In genomic region chr19:5128932-5129389, GRCh38 we compare ENCODE assay signal across 2 cellular contexts.
TF ChIP-seq lines count a peak whose summit lies in the region.

No MANE protein-coding gene starts in this region.

TF ChIP-seq in IMR-90, 13 proteins besides CTCF, POLR2A, EP300 and RAD21 (continued from another document):
- no peak for TF ChIP-seq USF2 (IDR thresholded peaks at IDR 0.05; ENCODE audit: low read depth, low read length)

TF ChIP-seq in K562, 482 proteins besides CTCF, POLR2A, EP300 and RAD21 (continued from another document):
- no peak for TF ChIP-seq NR2C2 (CRISPR knock-in tag; IDR thresholded peaks at IDR 0.05)
- peak; percentile 35; the same call in 1 of the 2 replicates for TF ChIP-seq NR2C2 (tag; IDR thresholded peaks at IDR 0.05)
- peak in 1 of 2 experiments; percentile 13; a peak in 1 of 4 replicates for TF ChIP-seq MAZ (CRISPR knock-in tag; conservative IDR thresholded peaks at IDR 0.05 in 1 of 2, IDR thresholded peaks at IDR 0.05 in 1 of 2)
- TF ChIP-seq VEZF1 (CRISPR knock-in tag; IDR thresholded peaks at IDR 0.05), result peak; percentile 91
- no peak for TF ChIP-seq CEBPG (CRISPR knock-in tag; IDR thresholded peaks at IDR 0.05)
- TF ChIP-seq CEBPG (tag; conservative IDR thresholded peaks at IDR 0.05 in 1 of 2, IDR thresholded peaks at IDR 0.05 in 1 of 2), result no peak
- peak; percentile 79 for TF ChIP-seq NR2C1 (IDR thresholded peaks at IDR 0.05)
- peak; percentile 76 for TF ChIP-seq NR2C1 (tag; IDR thresholded peaks at IDR 0.05)
- TF ChIP-seq TFAP4 (CRISPR knock-in tag; IDR thresholded peaks at IDR 0.05; ENCODE audit: borderline replicate concordance), result peak; percentile 54
- no peak for TF ChIP-seq ZNF551 (CRISPR knock-in tag; IDR thresholded peaks at IDR 0.05)
- peak; percentile 56 for TF ChIP-seq RBM22 (IDR thresholded peaks at IDR 0.05; ENCODE audit: low read depth, low read length, poor library complexity, severe bottlenecking)
- TF ChIP-seq EGR1 (conservative IDR thresholded peaks at IDR 0.05), result peak; percentile 97
- TF ChIP-seq GABPA (tag; conservative IDR thresholded peaks at IDR 0.05; ENCODE audit: low read depth), result no peak
- TF ChIP-seq HNRNPLL (IDR thresholded peaks at IDR 0.05; ENCODE audit: low read depth, low read length, poor library complexity, severe bottlenecking), result no peak
- TF ChIP-seq ZBTB11 (CRISPR knock-in tag; IDR thresholded peaks at IDR 0.05), result no peak
- peak; percentile 48 for TF ChIP-seq POLR2G (IDR thresholded peaks at IDR 0.05; ENCODE audit: low read depth, low read length)
- TF ChIP-seq NFIC (IDR thresholded peaks at IDR 0.05), result no peak
- 0 out of 2 replicates have a peak, but pooled peaks have one; percentile 4 for TF ChIP-seq POLR2AphosphoS5 (IDR thresholded peaks at IDR 0.05; ENCODE audit: control insufficient read depth, insufficient read depth, low read depth, low read length)
- TF ChIP-seq CBFA2T2 (conservative IDR thresholded peaks at IDR 0.05), result 0 out of 2 replicates have a peak, but pooled peaks have one; percentile 0
- peak; percentile 66; the same call in 1 of the 2 replicates for TF ChIP-seq ZBTB7A (IDR thresholded peaks at IDR 0.05; ENCODE audit: borderline replicate concordance, control insufficient read depth, low read depth, low read length)
